In genomic region chrX:122771933-122772332, GRCh38 we compare ENCODE assay signal across 24 cellular contexts.
"Had no signal": no experiment of that assay in that cellular context is flagged by ENCODE, and none has a peak within 500 bp of the region (broad histone marks: within the 10 kb centered on the region; RNA-seq: fewer than 3 reads in every experiment).

No MANE protein-coding gene starts in this region.

- DNase-seq: IMR-90; Karpas-422; KG1; NCI-H1092 treated with DMSO at 0.1 percent for 48 hours; NCI-H1436; NCI-H187; NCI-H2029; NCI-H2081 treated with DMSO at 0.1 percent for 48 hours; NCI-H2171; NCI-H226; NCI-H446; NCI-H510A; NCI-H524 treated with DMSO at 0.1 percent for 48 hours; NCI-H69; NCI-H774; NK-92 treated with Interleukin-12 subunit alpha and Interleukin-12 subunit beta, amount 100 ng/mL, for 24 hours; PC-3; SHP77; SK-N-SH; SW 1271; T-cell had no signal

- H3K4me2 ChIP-seq: SK-N-SH had no signal

- H3K9me2 ChIP-seq: SK-N-SH had no signal

- H3K9ac ChIP-seq: SK-N-SH had no signal

- ATAC-seq: HepG2, Panc1, PC-3, T-cell had no signal

- FAIRE-seq: HepG2 had no signal

- H3K27ac ChIP-seq: RWPE1 had no signal
